In genomic region chr17:82020874-82021727, GRCh38 we compare ENCODE assay signal across 1 cellular context.
A peak's percentile ranks its signal among the peaks of the same experiment; 100 is the strongest.
TF ChIP-seq lines count a peak whose summit lies in the region.

No MANE protein-coding gene starts in this region.

TF ChIP-seq in HepG2, 621 proteins besides CTCF, POLR2A, EP300 and RAD21 (continued from another document and continues in another):
- TF ChIP-seq TFAP4 (IDR thresholded peaks at IDR 0.05; ENCODE audit: borderline replicate concordance, low read depth) (0 out of 2 replicates have a peak, but pooled peaks have one; percentile 45), SMAD9 (CRISPR knock-in tag; IDR thresholded peaks at IDR 0.05) (peak; percentile 21; the same call in 1 of the 2 replicates), ZNF800 (CRISPR knock-in tag; IDR thresholded peaks at IDR 0.05) (peak; percentile 95), HDAC1 (CRISPR knock-in tag; IDR thresholded peaks at IDR 0.05) (peak; percentile 77), REL (CRISPR knock-in tag; conservative IDR thresholded peaks at IDR 0.05) (0 out of 2 replicates have a peak, but pooled peaks have one; percentile 50), ZBTB33 (CRISPR knock-in tag; IDR thresholded peaks at IDR 0.05) (peak; percentile 70), ZFP91 (CRISPR knock-in tag; IDR thresholded peaks at IDR 0.05; ENCODE audit: borderline replicate concordance) (peak; percentile 81; the same call in 1 of the 2 replicates), TRIM22 (IDR thresholded peaks at IDR 0.05) (no peak), DNMT1 (CRISPR knock-in tag; IDR thresholded peaks at IDR 0.05) (no peak), ZNF274 (CRISPR knock-in tag; IDR thresholded peaks at IDR 0.05) (no peak; the same call in 1 of the 2 replicates), TMF1 (CRISPR knock-in tag; IDR thresholded peaks at IDR 0.05; ENCODE audit: low read depth) (no peak), TRAFD1 (CRISPR knock-in tag; IDR thresholded peaks at IDR 0.05; ENCODE audit: borderline replicate concordance) (0 out of 2 replicates have a peak, but pooled peaks have one; percentile 15), MLXIP (CRISPR knock-in tag; IDR thresholded peaks at IDR 0.05; ENCODE audit: borderline replicate concordance) (no peak), RXRB (CRISPR knock-in tag; IDR thresholded peaks at IDR 0.05; ENCODE audit: borderline replicate concordance) (peak; percentile 65), THAP11 (CRISPR knock-in tag; IDR thresholded peaks at IDR 0.05) (peak; percentile 60), ZNF414 (CRISPR knock-in tag; IDR thresholded peaks at IDR 0.05) (0 out of 2 replicates have a peak, but pooled peaks have one; percentile 31), ZNF264 (CRISPR knock-in tag; IDR thresholded peaks at IDR 0.05) (peak; percentile 27; the same call in 1 of the 2 replicates), GFI1 (CRISPR knock-in tag; IDR thresholded peaks at IDR 0.05; ENCODE audit: borderline replicate concordance) (peak; percentile 22; the same call in 1 of the 2 replicates), XRCC5 (optimal IDR thresholded peaks at IDR 0.05; ENCODE audit: low read length) (peak; percentile 95), ATM (IDR thresholded peaks at IDR 0.05; ENCODE audit: borderline replicate concordance) (no peak), ZBTB7A (CRISPR knock-in tag; IDR thresholded peaks at IDR 0.05) (peak; percentile 97), ZNF598 (CRISPR knock-in tag; IDR thresholded peaks at IDR 0.05; ENCODE audit: borderline replicate concordance) (peak; percentile 50; the same call in 1 of the 2 replicates), ZSCAN9 (CRISPR knock-in tag; IDR thresholded peaks at IDR 0.05; ENCODE audit: borderline replicate concordance) (peak; percentile 80; the same call in 1 of the 2 replicates), SIN3A (IDR thresholded peaks at IDR 0.05; ENCODE audit: borderline replicate concordance, low read depth, low read length) (peak; percentile 77; the same call in 1 of the 2 replicates), PBX3 (CRISPR knock-in tag; IDR thresholded peaks at IDR 0.05; ENCODE audit: borderline replicate concordance) (peak; percentile 60; the same call in 1 of the 2 replicates), TBL1XR1 (IDR thresholded peaks at IDR 0.05; ENCODE audit: borderline replicate concordance, low read length, partially characterized antibody) (no peak), IKZF4 (CRISPR knock-in tag; IDR thresholded peaks at IDR 0.05; ENCODE audit: borderline replicate concordance, low read depth, not compliant biosample characterization) (no peak), HDAC2 (CRISPR knock-in tag; IDR thresholded peaks at IDR 0.05) (peak; percentile 65), NFE2L2 (IDR thresholded peaks at IDR 0.05; ENCODE audit: low read length) (no peak), ZBED4 (CRISPR knock-in tag; IDR thresholded peaks at IDR 0.05; ENCODE audit: borderline replicate concordance) (peak; percentile 70; the same call in 1 of the 2 replicates), TBX2 (CRISPR knock-in tag; IDR thresholded peaks at IDR 0.05; ENCODE audit: borderline replicate concordance) (peak; percentile 79), HNF4A (CRISPR knock-in tag; IDR thresholded peaks at IDR 0.05) (peak; percentile 19; the same call in 1 of the 2 replicates), ADNP (CRISPR knock-in tag; IDR thresholded peaks at IDR 0.05) (no peak), ZNF616 (CRISPR knock-in tag; IDR thresholded peaks at IDR 0.05; ENCODE audit: low read depth) (peak; percentile 1; the same call in 1 of the 2 replicates), ZNF841 (CRISPR knock-in tag; IDR thresholded peaks at IDR 0.05; ENCODE audit: borderline replicate concordance) (no peak)
